18 cellular contexts compared by ENCODE assay signal in the genomic region with DNA sequence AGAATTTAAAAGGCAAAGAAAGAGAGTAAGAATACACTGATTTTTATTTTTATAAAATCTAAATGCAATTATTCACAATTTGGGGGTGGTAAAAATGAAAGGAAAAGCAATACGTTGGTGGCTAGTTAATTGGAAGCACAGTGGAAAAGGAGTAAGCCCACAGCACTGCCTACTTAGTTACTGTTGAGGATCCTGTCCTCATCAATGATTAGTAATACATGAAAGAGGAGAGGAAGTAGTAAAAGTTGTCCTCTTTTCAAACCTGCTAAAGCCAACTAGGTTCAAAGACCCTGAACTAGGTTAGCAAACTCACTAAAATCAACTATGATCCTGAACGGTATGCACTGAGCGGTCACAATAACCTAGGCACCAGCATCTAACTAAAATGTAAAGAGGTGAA. TPM values are rescaled to one million over a fixed set of nuclear protein-coding genes. Genes with fewer than 3 reads are reported as not detected.
DNase-seq lines count a peak whose midpoint lies in the region; ATAC-seq, FAIRE-seq and TF ChIP-seq lines count a peak whose summit lies in the region.
"Had no signal": no experiment of that assay in that cellular context is flagged by ENCODE, and none has a peak within 500 bp of the region (broad histone marks: within the 10 kb centered on the region; RNA-seq: fewer than 3 reads in every experiment).

No MANE protein-coding gene starts in this region.

- H3K4me3 Mint-ChIP-seq in stimulated activated naive CD8-positive, alpha-beta T cell treated with anti-CD3 and anti-CD28 coated beads, Interleukin-15, amount 100 ng/mL, for 72 hours = no peak overlapping the region
- H3K4me3 Mint-ChIP-seq: B cell had no signal

- no peak for DNase-seq in stimulated activated naive CD8-positive, alpha-beta T cell treated with anti-CD3 and anti-CD28 coated beads, Interleukin-15, Interleukin-2, amounts not matched to agents 100 U/mL and 50 U/mL, for 24 hours
- no peak for DNase-seq in stimulated activated naive CD8-positive, alpha-beta T cell treated with anti-CD3 and anti-CD28 coated beads, Interleukin-15, amount 100 ng/mL, for 72 hours
- DNase-seq in K562 (ENCODE audit: extremely low read depth in 1 of 4, low spot score in 3 of 4) = no peak
- no peak for DNase-seq in Right ventricle myocardium superior
- DNase-seq in NCI-H2081 treated with DMSO at 0.1 percent for 48 hours (lab: John Stamatoyannopoulos, UW) = no peak
- DNase-seq in NCI-H226 = no peak
- DNase-seq: Caco-2, DMS153, DMS79, GDM1 had no signal

- no peaks in the 10 kb centered on the region for H3K36me3 ChIP-seq in K562 (ENCODE audit: control insufficient read depth, insufficient read depth, low read length)
- H3K36me3 ChIP-seq: BLaER1 treated with 17β-estradiol and CSF1 and Interleukin-3, amounts not matched to agents 10 nM and 100 nM; HAP-1 had no signal

- TF ChIP-seq EP300 in K562 (IDR thresholded peaks at IDR 0.05; ENCODE audit: low read length) = no peak

- POLR2A ChIA-PET in K562 (lab: Yijun Ruan, JAX) = no interaction called here

- H3K9me1 ChIP-seq in K562 (ENCODE audit: control insufficient read depth, insufficient read depth, low read length) = no peaks in the 10 kb centered on the region

- H3K27ac ChIP-seq in K562 (ENCODE audit: extremely low read depth, low read depth, low read length) = no peak overlapping the region
- H3K27ac ChIP-seq: BLaER1 treated with 17β-estradiol and CSF1 and Interleukin-3, amounts not matched to agents 10 nM and 100 nM had no signal

- H3K4me2 ChIP-seq in K562 (ENCODE audit: insufficient read depth, low read length) = no peak overlapping the region
- H3K4me2 ChIP-seq: BLaER1 treated with 17β-estradiol and CSF1 and Interleukin-3, amounts not matched to agents 10 nM and 100 nM had no signal

- intact Hi-C loops in K562 (cut with micrococcal nuclease) (no loop called here), Right ventricle myocardium superior (cut with DNase I) (no loop called here)

- TF ChIP-seq POLR2A in K562 (conservative IDR thresholded peaks at IDR 0.05) = no peak

- no TSS peak for BruUV-seq in K562 (replicated peaks; lab: Mats Ljungman, UMichigan)

- no peak overlapping the region for H2AFZ ChIP-seq in K562 (ENCODE audit: low read depth, low read length)

- H3K4me1 ChIP-seq in K562 (replicated peaks in 1 of 2; ENCODE audit: control insufficient read depth in 2 of 2, insufficient read depth in 2 of 2, low read length in 2 of 2) = no peaks in the 10 kb centered on the region
- H3K4me1 ChIP-seq: BLaER1 treated with 17β-estradiol and CSF1 and Interleukin-3, amounts not matched to agents 10 nM and 100 nM; Caco-2 had no signal

- in situ Hi-C loops in K562 (cut with MboI) = no loop called here

- peak; percentile 47 for ATAC-seq in stimulated activated naive CD8-positive, alpha-beta T cell treated with anti-CD3 and anti-CD28 coated beads, Interleukin-15, Interleukin-2, amounts not matched to agents 100 U/mL and 50 U/mL, for 24 hours
- no peak for ATAC-seq in stimulated activated naive CD8-positive, alpha-beta T cell treated with anti-CD3 and anti-CD28 coated beads, Interleukin-15, amount 100 ng/mL, for 72 hours
- ATAC-seq in HG03175 (IDR thresholded peaks at IDR 0.05; ENCODE audit: unreplicated experiment) = peak; percentile 43
- ATAC-seq in K562 = no peak
- ATAC-seq in Right ventricle myocardium superior (ENCODE audit: poor library complexity) = no peak

- FAIRE-seq in K562 (lab: Jason Lieb, UNC) = no peak
- FAIRE-seq: GM12892, GM18507 had no signal

- no peak overlapping the region for H3K27ac Mint-ChIP-seq in stimulated activated naive CD8-positive, alpha-beta T cell treated with anti-CD3 and anti-CD28 coated beads, Interleukin-15, amount 100 ng/mL, for 72 hours
- H3K27ac Mint-ChIP-seq: B cell had no signal

- H3K4me3 ChIP-seq in K562 = no peak overlapping the region
- H3K4me3 ChIP-seq: BLaER1 treated with 17β-estradiol and CSF1 and Interleukin-3, amounts not matched to agents 10 nM and 100 nM; HAP-1 had no signal

- TF ChIP-seq CTCF in K562 (IDR thresholded peaks at IDR 0.05 in 2 of 3, conservative IDR thresholded peaks at IDR 0.05 in 1 of 3; ENCODE audit: insufficient read depth in 2 of 3, low read depth in 1 of 3, low read length in 3 of 3) = no peak

- no peaks in the 10 kb centered on the region for H3K27me3 ChIP-seq in K562 (ENCODE audit: control insufficient read depth in 2 of 2, insufficient read depth in 2 of 2, low read length in 2 of 2)
- H3K27me3 ChIP-seq: BLaER1 treated with 17β-estradiol and CSF1 and Interleukin-3, amounts not matched to agents 10 nM and 100 nM had no signal

- no peak for TF ChIP-seq RAD21 in K562 (CRISPR knock-in tag; conservative IDR thresholded peaks at IDR 0.05 in 1 of 2, IDR thresholded peaks at IDR 0.05 in 1 of 2)

- peaks cover 27% of the 10 kb centered on the region for H3K4me1 Mint-ChIP-seq in stimulated activated naive CD8-positive, alpha-beta T cell treated with anti-CD3 and anti-CD28 coated beads, Interleukin-15, amount 100 ng/mL, for 72 hours
- H3K4me1 Mint-ChIP-seq: B cell had no signal

- no peaks in the 10 kb centered on the region for H3K9me3 Mint-ChIP-seq in stimulated activated naive CD8-positive, alpha-beta T cell treated with anti-CD3 and anti-CD28 coated beads, Interleukin-15, amount 100 ng/mL, for 72 hours

- no peaks in the 10 kb centered on the region for H3K27me3 Mint-ChIP-seq in stimulated activated naive CD8-positive, alpha-beta T cell treated with anti-CD3 and anti-CD28 coated beads, Interleukin-15, amount 100 ng/mL, for 72 hours
- H3K27me3 Mint-ChIP-seq: B cell had no signal

- no peaks in the 10 kb centered on the region for H4K20me1 ChIP-seq in K562 (replicated peaks; ENCODE audit: control insufficient read depth, insufficient read depth, low read length)
- H4K20me1 ChIP-seq: BLaER1 treated with 17β-estradiol and CSF1 and Interleukin-3, amounts not matched to agents 10 nM and 100 nM had no signal

- CTCF ChIA-PET in K562 (lab: Yijun Ruan, JAX; ENCODE audit: low intra/inter-chr PET ratio) = no interaction called here

- H3K79me2 ChIP-seq in K562 (ENCODE audit: control insufficient read depth, insufficient read depth, low read length) = no peaks in the 10 kb centered on the region

- no peak overlapping the region for H3K9ac ChIP-seq in K562 (ENCODE audit: insufficient read depth in 1 of 2, low read depth in 2 of 2, low read length in 2 of 2)
- H3K9ac ChIP-seq: BLaER1 treated with 17β-estradiol and CSF1 and Interleukin-3, amounts not matched to agents 10 nM and 100 nM had no signal

- H3K9me3 ChIP-seq in K562 (replicated peaks; ENCODE audit: control insufficient read depth, insufficient read depth, low read depth, low read length) = no peaks in the 10 kb centered on the region
- H3K9me3 ChIP-seq: BLaER1 treated with 17β-estradiol and CSF1 and Interleukin-3, amounts not matched to agents 10 nM and 100 nM; Caco-2; HAP-1 had no signal

- 43% methylated on average over 3 of the region's 3 CpGs for WGBS in K562 (ENCODE audit: insufficient coverage, low coverage, missing lambda C conversion rate)

TF ChIP-seq in K562, 482 proteins besides CTCF, POLR2A, EP300 and RAD21:
- TF ChIP-seq, protein P1, sequence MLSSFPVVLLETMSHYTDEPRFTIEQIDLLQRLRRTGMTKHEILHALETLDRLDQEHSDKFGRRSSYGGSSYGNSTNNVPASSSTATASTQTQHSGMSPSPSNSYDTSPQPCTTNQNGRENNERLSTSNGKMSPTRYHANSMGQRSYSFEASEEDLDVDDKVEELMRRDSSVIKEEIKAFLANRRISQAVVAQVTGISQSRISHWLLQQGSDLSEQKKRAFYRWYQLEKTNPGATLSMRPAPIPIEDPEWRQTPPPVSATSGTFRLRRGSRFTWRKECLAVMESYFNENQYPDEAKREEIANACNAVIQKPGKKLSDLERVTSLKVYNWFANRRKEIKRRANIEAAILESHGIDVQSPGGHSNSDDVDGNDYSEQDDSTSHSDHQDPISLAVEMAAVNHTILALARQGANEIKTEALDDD (IDR thresholded peaks at IDR 0.05) = 0 out of 2 replicates have a peak, but pooled peaks have one; percentile 32
- no peak for TF ChIP-seq ZKSCAN1 (IDR thresholded peaks at IDR 0.05; ENCODE audit: low read depth, low read length)

RNA-seq across cellular contexts. Expression of gene LRRN3, which starts 52.7 kb away (rescaled TPM):
- 0.21 TPM in 1 of 2 replicates, not detected in the other for total RNA-seq in K562 (2011; cell fraction: chromatin; rRNA removed; ENCODE audit: low replicate concordance)
- total RNA-seq in K562 (2011; cell fraction: nucleolus; rRNA removed) = 0.13 TPM in 1 of 2 replicates, not detected in the other
- total RNA-seq in K562 (2011; cell fraction: nucleoplasm; rRNA removed) = 0.07 and 0.15 TPM in 2 replicates
- total RNA-seq in K562 (2014; rRNA removed) = 0.12 TPM in 1 of 2 replicates, not detected in the other
- 0.29 and 0.41 TPM in 2 replicates for total RNA-seq in K562 (2014; rRNA removed; fragmentation: Illumina TruSeq; extraction: Trizol)
- 0.11 and 0.18 TPM in 2 replicates for total RNA-seq in K562 (2015; rRNA removed; fragmentation: Illumina TruSeq; extraction: Trizol)
- total RNA-seq in K562 (2021) = 0.20 and 0.35 TPM in 2 replicates
- polyA plus RNA-seq in K562 (2011; rRNA removed) = 0.07 and 0.09 TPM in 2 replicates
- 0.01 and 0.03 TPM in 2 replicates for polyA plus RNA-seq in K562 (2011; cell fraction: cytosol; rRNA removed)
- not detected in 2 replicates for polyA plus RNA-seq in K562 (2011; cell fraction: nucleus; rRNA removed)
- polyA plus RNA-seq in K562 (2012) = 0.08 and 0.10 TPM in 2 replicates
- 0.10 and 0.21 TPM in 2 replicates for polyA plus RNA-seq in K562 (2014; fragmentation: Illumina TruSeq; extraction: Trizol)
- polyA plus RNA-seq in K562 (2014; fragmentation: Nextera tagmentation; extraction: Ambion mirVana) = under 1 TPM; 0.20 to 1.00 TPM
- polyA plus RNA-seq in K562 (2014; rRNA removed) = 0.05 and 0.16 TPM in 2 replicates
- polyA minus RNA-seq in K562 (2011; rRNA and poly(A)+ RNA removed) = 0.06 and 0.18 TPM in 2 replicates
- not detected in 2 replicates for polyA minus RNA-seq in K562 (2011; cell fraction: cytosol; rRNA and poly(A)+ RNA removed)
- polyA minus RNA-seq in K562 (2011; cell fraction: nucleus; rRNA and poly(A)+ RNA removed) = 0.13 and 0.22 TPM in 2 replicates
- 14.8 TPM for total RNA-seq in Right ventricle myocardium superior
- total RNA-seq: A172, HT-29 had no signal

Comparison
In these comparisons a context has a peak if more than half of its experiments do, and no peak if none do; other contexts are left out.
1. ATAC-seq: peak in stimulated activated naive CD8-positive, alpha-beta T cell treated with anti-CD3 and anti-CD28 coated beads, Interleukin-15, Interleukin-2, amounts not matched to agents 100 U/mL and 50 U/mL, for 24 hours (single experiment) and HG03175 (single experiment); none in stimulated activated naive CD8-positive, alpha-beta T cell treated with anti-CD3 and anti-CD28 coated beads, Interleukin-15, amount 100 ng/mL, for 72 hours (single experiment), K562 (single experiment) and Right ventricle myocardium superior (single experiment).
2. RNA of gene LRRN3, which starts 52.7 kb away (total RNA-seq): 14.8 TPM in Right ventricle myocardium superior (single experiment); 0.07 to 0.41 TPM in K562; every median in the first group is over 10 times any median in the second.